Comparison of ENCODE assay signal across 1 cellular context in genomic region chr14:73802431-73803188, GRCh38.
TF ChIP-seq lines count a peak whose summit lies in the region.

No MANE protein-coding gene starts in this region.

TF ChIP-seq in HepG2, 621 proteins besides CTCF, POLR2A, EP300 and RAD21 (continued from another document and continues in another):
- TF ChIP-seq POGK (CRISPR knock-in tag; conservative IDR thresholded peaks at IDR 0.05), result no peak
- TF ChIP-seq RFX1 (IDR thresholded peaks at IDR 0.05), result no peak
- TF ChIP-seq ZNF510 (CRISPR knock-in tag; IDR thresholded peaks at IDR 0.05; ENCODE audit: low read depth), result no peak
- no peak for TF ChIP-seq AFF4 (CRISPR knock-in tag; IDR thresholded peaks at IDR 0.05)
- TF ChIP-seq AGO1 (IDR thresholded peaks at IDR 0.05; ENCODE audit: low read depth, low read length, poor library complexity, severe bottlenecking), result no peak
- no peak for TF ChIP-seq ONECUT2 (CRISPR knock-in tag; IDR thresholded peaks at IDR 0.05)
- no peak for TF ChIP-seq ZFYVE20 (CRISPR knock-in tag; IDR thresholded peaks at IDR 0.05; ENCODE audit: borderline replicate concordance, low read depth)
- TF ChIP-seq ZNF234 (CRISPR knock-in tag; conservative IDR thresholded peaks at IDR 0.05), result no peak
- no peak for TF ChIP-seq RBAK (CRISPR knock-in tag; IDR thresholded peaks at IDR 0.05)
- TF ChIP-seq PHF8 (CRISPR knock-in tag; IDR thresholded peaks at IDR 0.05), result peak; percentile 33; the same call in 1 of the 2 replicates
- TF ChIP-seq ZNF557 (CRISPR knock-in tag; IDR thresholded peaks at IDR 0.05), result no peak
- no peak for TF ChIP-seq ZNF646 (CRISPR knock-in tag; IDR thresholded peaks at IDR 0.05)
- no peak for TF ChIP-seq ZBTB10 (CRISPR knock-in tag; IDR thresholded peaks at IDR 0.05; ENCODE audit: borderline replicate concordance)
- TF ChIP-seq ELF3 (CRISPR knock-in tag; IDR thresholded peaks at IDR 0.05), result peak; percentile 63
- TF ChIP-seq TOE1 (CRISPR knock-in tag; IDR thresholded peaks at IDR 0.05), result no peak
- TF ChIP-seq ATF6 (CRISPR knock-in tag; conservative IDR thresholded peaks at IDR 0.05), result no peak
- no peak for TF ChIP-seq MZF1 (CRISPR knock-in tag; IDR thresholded peaks at IDR 0.05; ENCODE audit: borderline replicate concordance)
- no peak for TF ChIP-seq ZNF841 (CRISPR knock-in tag; IDR thresholded peaks at IDR 0.05; ENCODE audit: borderline replicate concordance)
- TF ChIP-seq ZNF337 (CRISPR knock-in tag; IDR thresholded peaks at IDR 0.05; ENCODE audit: borderline replicate concordance, low read depth), result no peak
- no peak for TF ChIP-seq ZNF678 (CRISPR knock-in tag; IDR thresholded peaks at IDR 0.05)
- no peak; the same call in 1 of the 2 replicates for TF ChIP-seq KMT2A (CRISPR knock-in tag; IDR thresholded peaks at IDR 0.05)
- TF ChIP-seq HBP1 (CRISPR knock-in tag; IDR thresholded peaks at IDR 0.05; ENCODE audit: low read depth), result no peak
- peak; percentile 59 for TF ChIP-seq CEBPG (CRISPR knock-in tag; IDR thresholded peaks at IDR 0.05)
- no peak for TF ChIP-seq ATAD3A (CRISPR knock-in tag; IDR thresholded peaks at IDR 0.05)
- no peak for TF ChIP-seq ZNF761 (CRISPR knock-in tag; conservative IDR thresholded peaks at IDR 0.05)
- TF ChIP-seq U2AF2 (IDR thresholded peaks at IDR 0.05; ENCODE audit: low read depth, low read length), result no peak
- no peak for TF ChIP-seq CBFB (CRISPR knock-in tag; IDR thresholded peaks at IDR 0.05)
- no peak for TF ChIP-seq ZNF431 (CRISPR knock-in tag; IDR thresholded peaks at IDR 0.05; ENCODE audit: borderline replicate concordance, low read depth)
- no peak for TF ChIP-seq ZNF644 (CRISPR knock-in tag; IDR thresholded peaks at IDR 0.05; ENCODE audit: low read depth)
- 0 out of 2 replicates have a peak, but pooled peaks have one; percentile 11 for TF ChIP-seq ARID5B (CRISPR knock-in tag; IDR thresholded peaks at IDR 0.05)
